Comparison of ENCODE assay signal across 1 cellular context in genomic region chr11:45102361-45102809, GRCh38.
TF ChIP-seq lines count a peak whose summit lies in the region.

No MANE protein-coding gene starts in this region.

TF ChIP-seq in IMR-90, 13 proteins besides CTCF, POLR2A, EP300 and RAD21:
- TF ChIP-seq MXI1 (IDR thresholded peaks at IDR 0.05; ENCODE audit: borderline replicate concordance, low read depth, low read length) (no peak), USF2 (IDR thresholded peaks at IDR 0.05; ENCODE audit: low read depth, low read length) (no peak), CHD1 (IDR thresholded peaks at IDR 0.05; ENCODE audit: low read depth, low read length) (no peak), MAFK (IDR thresholded peaks at IDR 0.05; ENCODE audit: low read depth, low read length) (no peak), RFX5 (IDR thresholded peaks at IDR 0.05; ENCODE audit: low read depth, low read length) (no peak), BHLHE40 (IDR thresholded peaks at IDR 0.05; ENCODE audit: low read depth, low read length) (no peak), NFE2L2 (IDR thresholded peaks at IDR 0.05; ENCODE audit: low read depth, low read length) (no peak), ELK1 (IDR thresholded peaks at IDR 0.05; ENCODE audit: borderline replicate concordance, low read depth, low read length) (no peak), SMC3 (IDR thresholded peaks at IDR 0.05; ENCODE audit: low read depth, low read length) (no peak), RCOR1 (IDR thresholded peaks at IDR 0.05; ENCODE audit: insufficient replicate concordance, low read length) (no peak), MAZ (IDR thresholded peaks at IDR 0.05; ENCODE audit: borderline replicate concordance, low read depth, low read length) (no peak), FOS (IDR thresholded peaks at IDR 0.05; ENCODE audit: low read depth, low read length) (no peak), CEBPB (IDR thresholded peaks at IDR 0.05; ENCODE audit: low read depth, low read length) (no peak)
TF ChIP-seq in IMR-90: peak in this region for 0.
